In the genomic region with DNA sequence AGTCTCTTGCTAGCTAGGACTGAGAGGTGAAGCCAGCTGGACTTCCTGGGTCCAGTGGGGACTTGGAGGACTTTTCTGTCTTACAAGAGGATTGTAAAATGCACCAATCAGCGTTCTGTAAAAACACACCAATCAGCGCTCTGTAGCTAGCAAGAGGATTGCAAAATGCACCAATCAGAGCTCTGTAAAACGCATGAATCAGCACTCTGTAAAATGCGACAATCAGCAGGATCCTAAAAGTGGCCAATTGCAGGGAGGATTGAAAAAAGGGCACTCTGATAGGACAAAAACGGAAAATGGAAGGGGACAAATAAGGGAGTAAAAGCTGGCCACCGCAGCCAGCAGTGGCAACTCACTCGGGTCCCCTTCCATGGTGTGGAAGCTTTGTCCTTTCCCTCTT, we compare ENCODE assay signal across 8 cellular contexts.
"Had no signal": no experiment of that assay in that cellular context is flagged by ENCODE, and none has a peak within 500 bp of the region (broad histone marks: within the 10 kb centered on the region; RNA-seq: fewer than 3 reads in every experiment).

No MANE protein-coding gene starts in this region.

- H3K4me3 Mint-ChIP-seq: HFFc6 had no signal

- H3K9me3 Mint-ChIP-seq: HFFc6 had no signal

- H3K36me3 ChIP-seq: HAP-1 had no signal

- ATAC-seq: HCT116 had no signal

- H3K27ac Mint-ChIP-seq: HFFc6 had no signal

- H3K4me1 ChIP-seq: HAP-1 had no signal

- H3K27ac ChIP-seq: GM23248 had no signal

- H3K4me3 ChIP-seq: GM23248, HAP-1 had no signal

- DNase-seq: GM23248, GOT3, H7, HFFc6, IMR-90, KBM-7 had no signal

- H3K9me3 ChIP-seq: HAP-1 had no signal
